In the genomic region with DNA sequence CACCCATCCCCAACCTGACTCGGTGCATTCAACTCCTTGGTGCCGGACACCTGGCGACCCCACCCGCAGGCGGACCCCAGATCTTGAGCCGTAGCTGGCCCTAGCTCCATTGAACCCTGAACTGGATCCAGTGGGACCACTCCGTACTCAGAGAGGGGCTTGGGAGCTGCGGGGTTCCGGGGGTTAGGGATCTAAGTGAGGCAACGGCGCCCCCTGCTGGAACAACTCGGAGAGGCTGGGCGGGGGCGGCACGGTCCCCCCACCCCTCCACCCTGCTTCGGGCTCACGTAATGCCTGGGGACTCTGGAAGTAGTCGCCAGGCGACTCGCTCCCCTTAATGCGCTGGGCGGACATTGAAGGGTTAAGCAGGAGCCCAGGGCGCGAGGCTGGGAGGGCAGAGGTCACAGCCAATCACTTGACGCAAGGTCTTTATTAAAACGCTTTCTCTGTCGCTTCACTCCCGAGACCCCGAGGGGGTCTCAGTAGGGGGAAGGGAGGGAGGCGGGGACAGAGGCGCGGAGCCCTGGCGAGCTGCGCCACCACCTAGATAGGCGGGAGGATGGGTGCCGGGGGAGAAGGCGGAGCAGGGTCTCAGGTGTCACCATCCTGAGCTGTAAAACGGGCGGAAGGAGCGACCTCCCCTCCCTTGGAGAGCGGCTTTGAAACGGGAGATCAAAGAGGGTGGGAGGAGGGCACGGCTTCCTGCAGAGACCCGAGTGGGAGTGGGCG, we compare ENCODE assay signal across 8 cellular contexts. TPM values are rescaled to one million over a fixed set of nuclear protein-coding genes. Genes with fewer than 3 reads are reported as not detected.
DNase-seq lines count a peak whose midpoint lies in the region; ATAC-seq, FAIRE-seq and TF ChIP-seq lines count a peak whose summit lies in the region.

No MANE protein-coding gene starts in this region.

- TF ChIP-seq CTCF in bronchial epithelial cell (IDR thresholded peaks at IDR 0.05; ENCODE audit: insufficient read depth, low read length, severe bottlenecking) = peak; percentile 85

- peaks cover 5% of the 10 kb centered on the region for H3K36me3 ChIP-seq in bronchial epithelial cell (ENCODE audit: control insufficient read depth, insufficient read depth, low read length)

- no peaks in the 10 kb centered on the region for H3K27me3 ChIP-seq in bronchial epithelial cell (ENCODE audit: control insufficient read depth, insufficient read depth, low read length)

- intact Hi-C loops in left colon (cut with DNase I, micrococcal nuclease) = no loop called here

- FAIRE-seq in bronchial epithelial cell (lab: Jason Lieb, UNC) = no peak

- DNase-seq in ELR (ENCODE audit: low read depth) (peak; percentile 66), NCI-H128 (lab: John Stamatoyannopoulos, UW; ENCODE audit: unreplicated experiment) (peak; percentile 31), bronchial epithelial cell (ENCODE audit: low read depth) (no peak), left colon (peak in 1 of 2 donors; percentile 76)
- DNase-seq in activated CD4-positive, CD25-positive, alpha-beta regulatory T cell (lab: John Stamatoyannopoulos, UW) = peak; percentile 32 to 58 (median 42)
- DNase-seq in stimulated activated CD4-positive, alpha-beta T cell treated with anti-CD3 and anti-CD28 coated beads, Interleukin-1b, Interleukin-23, amount 100 ng/mL, for 48 hours = peak; percentile 71

- peak overlapping the region; percentile 60 for H3K4me3 ChIP-seq in bronchial epithelial cell (ENCODE audit: low read depth, low read length)

- ATAC-seq in left colon (peak; percentile 43), HG03159 (IDR thresholded peaks at IDR 0.05; ENCODE audit: unreplicated experiment) (no peak), GM21381 (IDR thresholded peaks at IDR 0.05; ENCODE audit: unreplicated experiment) (no peak)

RNA-seq across cellular contexts. Expression of a gene that starts 0.7 kb away (rescaled TPM):
- total RNA-seq in bronchial epithelial cell = 5.3 and 112 TPM in 2 replicates
- under 1 TPM; 0.73 to 0.98 TPM for total RNA-seq in left colon

RNA-seq across cellular contexts. Expression of a gene that starts 22.2 kb away (rescaled TPM):
- 14.7 and 20.2 TPM in 2 replicates for total RNA-seq in bronchial epithelial cell
- 10 to 100 TPM; 40.6 to 47.9 TPM for total RNA-seq in left colon

RNA-seq across cellular contexts. Expression of a gene that starts 22.5 kb away (rescaled TPM):
- 7.9 and 10.6 TPM in 2 replicates for total RNA-seq in bronchial epithelial cell
- total RNA-seq in left colon = 10 to 100 TPM; 24.2 to 28.3 TPM

RNA-seq across cellular contexts. Expression of a gene that starts 28.9 kb away (rescaled TPM):
- total RNA-seq in bronchial epithelial cell (under 0.01 TPM in 1 of 2 replicates, not detected in the other), left colon (1 to 10 TPM; 3.6 to 6.8 TPM)

RNA-seq across cellular contexts. Expression of a gene that starts 34.8 kb away (rescaled TPM):
- total RNA-seq in bronchial epithelial cell = 60.3 and 74.1 TPM in 2 replicates
- total RNA-seq in left colon = 10 to 100 TPM; 37.7 to 60.2 TPM
